In genomic region chr2:217934321-217935131, GRCh38 we compare ENCODE assay signal across 8 cellular contexts.
A peak's percentile ranks its signal among the peaks of the same experiment; 100 is the strongest.
DNase-seq lines count a peak whose midpoint lies in the region; TF ChIP-seq lines count a peak whose summit lies in the region.

No MANE protein-coding gene starts in this region.

- TF ChIP-seq CTCF in stomach (IDR thresholded peaks at IDR 0.05): no peak

- peak overlapping the region; percentile 68 to 92 (median 92) for H3K27ac ChIP-seq in stomach

- no peaks in the 10 kb centered on the region for H3K27me3 ChIP-seq in adipocyte (replicated peaks; ENCODE audit: control insufficient read depth, insufficient read depth, low read length)
- H3K27me3 ChIP-seq in iPS-15b (ENCODE audit: control insufficient read depth, insufficient read depth, low read length): no peaks in the 10 kb centered on the region
- H3K27me3 ChIP-seq in stomach: no peaks in the 10 kb centered on the region
- H3K27me3 ChIP-seq in HAP-1 (ENCODE audit: low read depth): no peaks in the 10 kb centered on the region

- no peak overlapping the region for H3K27ac Mint-ChIP-seq in activated T-cell treated with anti-CD3 and anti-CD28 coated beads, Interleukin-2, amount 50 U/mL, for 24 hours

- no peak for TF ChIP-seq RAD21 in Ishikawa (IDR thresholded peaks at IDR 0.05; ENCODE audit: low read depth)

- in situ Hi-C loops in HAP-1 (cut with MboI; ENCODE audit: low sequenced_read_pairs): no loop called here

- TF ChIP-seq POLR2A in stomach (IDR thresholded peaks at IDR 0.05): no peak

- intact Hi-C loops in stomach (cut with DNase I; ENCODE audit: low total_unique reads): no loop called here

- DNase-seq in adipocyte (ENCODE audit: low read depth) (peak; percentile 84), stomach (no peak), NCI-H187 treated with DMSO at 0.1 percent for 48 hours (lab: John Stamatoyannopoulos, UW) (no peak), cerebellar cortex (ENCODE audit: low spot score) (no peak), HAP-1 (ENCODE audit: low spot score in 2 of 2) (no peak)
- DNase-seq in activated T-cell treated with anti-CD3 and anti-CD28 coated beads, Interleukin-2, amount 50 U/mL, for 24 hours: no peak

- H3K4me1 Mint-ChIP-seq in activated T-cell treated with anti-CD3 and anti-CD28 coated beads, Interleukin-2, amount 50 U/mL, for 24 hours (ENCODE audit: low read depth): no peaks in the 10 kb centered on the region

- WGBS in stomach, 5 donors: 17 to 57% (median 40%) methylated on average over 12 to 13 of the region's 13 CpGs

- no peaks in the 10 kb centered on the region for H3K36me3 Mint-ChIP-seq in activated T-cell treated with anti-CD3 and anti-CD28 coated beads, Interleukin-2, amount 50 U/mL, for 24 hours (ENCODE audit: low read depth)

- H3K4me3 Mint-ChIP-seq in activated T-cell treated with anti-CD3 and anti-CD28 coated beads, Interleukin-2, amount 50 U/mL, for 24 hours: no peak overlapping the region

- no peaks in the 10 kb centered on the region for H3K9me3 Mint-ChIP-seq in activated T-cell treated with anti-CD3 and anti-CD28 coated beads, Interleukin-2, amount 50 U/mL, for 24 hours

- peak overlapping the region; percentile 76 for H3K9ac ChIP-seq in adipocyte (ENCODE audit: low read length)
- H3K9ac ChIP-seq in iPS-15b (ENCODE audit: low read depth, low read length): peak overlapping the region; percentile 50

- peak overlapping the region; percentile 31 for H3K4me3 ChIP-seq in adipocyte (ENCODE audit: low read length)
- H3K4me3 ChIP-seq in iPS-15b (ENCODE audit: low read depth, low read length): no peak overlapping the region
- H3K4me3 ChIP-seq in stomach: peak overlapping the region; percentile 14 to 59 (median 22)
- H3K4me3 ChIP-seq in HAP-1: no peak overlapping the region

- H3K27me3 Mint-ChIP-seq in activated T-cell treated with anti-CD3 and anti-CD28 coated beads, Interleukin-2, amount 50 U/mL, for 24 hours: peaks cover 17% of the 10 kb centered on the region

- H3K4me1 ChIP-seq in adipocyte (ENCODE audit: control insufficient read depth, insufficient read depth, low read length) (peaks cover 85% of the 10 kb centered on the region), iPS-15b (ENCODE audit: control insufficient read depth, insufficient read depth, low read length) (peaks cover 16% of the 10 kb centered on the region), stomach (peaks cover 71 to 98% (median 83%) of the 10 kb centered on the region in 4 donors), HAP-1 (no peaks in the 10 kb centered on the region)

- H3K36me3 ChIP-seq in adipocyte (ENCODE audit: control insufficient read depth, insufficient read depth, low read length, severe bottlenecking): peaks cover 18% of the 10 kb centered on the region
- H3K36me3 ChIP-seq in iPS-15b (ENCODE audit: control insufficient read depth, insufficient read depth, low read length): no peaks in the 10 kb centered on the region
- H3K36me3 ChIP-seq in stomach: no peaks in the 10 kb centered on the region
- no peaks in the 10 kb centered on the region for H3K36me3 ChIP-seq in HAP-1 (replicated peaks)

- H3K9me3 ChIP-seq in adipocyte (ENCODE audit: control insufficient read depth, low read length) (no peaks in the 10 kb centered on the region), iPS-15b (ENCODE audit: control insufficient read depth, insufficient read depth, low read length) (no peaks in the 10 kb centered on the region), stomach (no peaks in the 10 kb centered on the region), HAP-1 (no peaks in the 10 kb centered on the region)

- no peak for TF ChIP-seq EP300 in Ishikawa (IDR thresholded peaks at IDR 0.05; ENCODE audit: borderline replicate concordance)
- no peak for TF ChIP-seq EP300 in stomach (IDR thresholded peaks at IDR 0.05)

TF ChIP-seq in Ishikawa, 13 proteins besides CTCF, POLR2A, EP300 and RAD21:
- TF ChIP-seq REST (IDR thresholded peaks at IDR 0.05; ENCODE audit: low read depth) (peak; percentile 52; the same call in 1 of the 2 replicates), CEBPB (IDR thresholded peaks at IDR 0.05) (peak; percentile 53; the same call in 1 of the 2 replicates), USF1 (IDR thresholded peaks at IDR 0.05) (no peak)
TF ChIP-seq in Ishikawa: peak in this region for 2.

Comparison
In these comparisons a context has a peak if more than half of its experiments do, and no peak if none do; other contexts are left out.
1. H3K4me3 ChIP-seq: peak in adipocyte (single experiment) and stomach (4 of 4); none in iPS-15b (single experiment) and HAP-1 (single experiment).